Comparison of ENCODE assay signal across 9 cellular contexts in genomic region chr1:168782731-168783130, GRCh38. TPM values are rescaled to one million over a fixed set of nuclear protein-coding genes. Genes with fewer than 3 reads are reported as not detected.
"Had no signal": no experiment of that assay in that cellular context is flagged by ENCODE, and none has a peak within 500 bp of the region (broad histone marks: within the 10 kb centered on the region; RNA-seq: fewer than 3 reads in every experiment).

No MANE protein-coding gene starts in this region.

- H3K4me2 ChIP-seq: GM23338 had no signal

- DNase-seq: H9, HCEC 1CT, KBM-7 had no signal

- H3K27ac Mint-ChIP-seq: GM23338, H9 had no signal

- ATAC-seq: GM23338 had no signal

- FAIRE-seq: H1, H54 had no signal

- H3K4me3 Mint-ChIP-seq: GM23338, H9, IgD-negative memory B cell had no signal

- H3K9me3 Mint-ChIP-seq: GM23338, H9 had no signal

- H3K36me3 Mint-ChIP-seq: IgD-negative memory B cell had no signal

- H3K4me3 ChIP-seq: GM23338 had no signal

- H3K27ac ChIP-seq: HL-60 had no signal

- H2AFZ ChIP-seq: GM23338 had no signal

- H3K4me1 Mint-ChIP-seq: IgD-negative memory B cell had no signal

RNA-seq across cellular contexts. Expression of gene DPT, which starts 53.7 kb away (rescaled TPM):
- total RNA-seq: GM23338, H1, H9, HT1080 had no signal
- polyA plus RNA-seq: GM23338, H1, IgD-negative memory B cell had no signal
